ENCODE assay signal across 1 cellular context in the genomic region with DNA sequence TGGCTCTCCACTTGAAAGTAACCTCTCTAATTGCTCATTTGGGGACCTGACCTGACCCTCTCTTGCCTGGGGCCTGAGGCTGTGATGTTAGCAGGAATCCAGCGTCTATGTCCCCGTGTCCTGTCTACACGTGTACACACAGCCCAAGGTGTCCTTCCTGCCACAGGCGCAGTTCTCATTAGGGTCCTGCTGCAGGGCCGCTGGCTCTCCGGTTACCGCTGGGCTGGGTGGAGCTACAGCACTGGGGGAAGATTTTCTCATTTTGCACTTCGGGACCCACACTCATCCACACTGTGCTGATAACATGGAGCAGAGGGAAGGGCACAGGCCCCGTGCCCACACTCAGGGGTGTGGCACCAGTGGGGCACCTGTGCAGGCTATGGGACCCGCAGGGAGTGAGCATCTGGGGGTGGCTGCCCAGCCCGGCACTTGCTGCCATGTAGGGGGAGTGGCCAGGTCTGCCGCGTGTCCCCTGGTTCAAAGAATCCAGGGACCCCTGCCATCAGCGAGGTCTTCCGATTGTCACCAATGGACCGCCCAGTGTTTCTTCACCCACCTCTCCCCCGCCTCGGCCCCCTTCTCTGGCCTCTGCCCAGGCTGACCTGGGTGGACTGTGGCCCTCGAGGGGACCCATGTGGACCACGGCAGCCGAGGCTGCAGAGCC.
TF ChIP-seq lines count a peak whose summit lies in the region.

No MANE protein-coding gene starts in this region.

TF ChIP-seq in WTC11, 78 proteins besides CTCF, POLR2A, EP300 and RAD21 (continued from another document):
- TF ChIP-seq, protein P1, sequence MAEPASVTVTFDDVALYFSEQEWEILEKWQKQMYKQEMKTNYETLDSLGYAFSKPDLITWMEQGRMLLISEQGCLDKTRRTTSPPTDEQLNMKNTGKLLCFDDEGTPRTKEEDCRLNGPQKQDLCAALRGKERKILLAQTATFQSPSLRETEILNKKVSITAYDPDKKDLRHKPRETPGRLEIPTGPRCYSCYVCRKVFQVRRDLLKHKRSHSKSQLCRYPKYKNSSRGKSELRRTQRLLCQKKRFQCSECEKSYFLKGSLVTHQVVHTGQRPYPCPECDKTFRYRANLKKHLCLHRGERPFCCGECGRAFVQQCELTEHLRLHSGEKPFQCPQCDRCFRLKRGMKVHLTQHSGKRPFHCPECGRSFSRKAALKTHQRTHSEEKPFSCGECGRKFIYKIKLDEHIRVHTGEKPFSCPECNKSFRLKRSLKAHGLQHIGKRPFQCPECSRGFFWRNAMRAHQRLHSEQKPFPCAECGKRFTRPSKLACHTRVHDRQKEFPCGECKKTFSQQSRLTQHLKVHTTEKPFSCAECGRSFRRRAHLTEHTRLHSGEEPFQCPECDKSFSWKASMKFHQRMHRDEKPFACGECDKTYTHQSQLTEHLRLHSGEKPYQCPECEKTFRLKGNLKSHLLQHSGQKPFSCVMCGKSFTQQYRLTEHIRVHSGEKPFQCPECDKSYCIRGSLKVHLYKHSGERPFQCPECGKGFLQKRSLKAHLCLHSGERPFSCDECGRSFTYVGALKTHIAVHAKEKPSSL (CRISPR knock-in tag; conservative IDR thresholded peaks at IDR 0.05) = no peak
- TF ChIP-seq, protein P2, sequence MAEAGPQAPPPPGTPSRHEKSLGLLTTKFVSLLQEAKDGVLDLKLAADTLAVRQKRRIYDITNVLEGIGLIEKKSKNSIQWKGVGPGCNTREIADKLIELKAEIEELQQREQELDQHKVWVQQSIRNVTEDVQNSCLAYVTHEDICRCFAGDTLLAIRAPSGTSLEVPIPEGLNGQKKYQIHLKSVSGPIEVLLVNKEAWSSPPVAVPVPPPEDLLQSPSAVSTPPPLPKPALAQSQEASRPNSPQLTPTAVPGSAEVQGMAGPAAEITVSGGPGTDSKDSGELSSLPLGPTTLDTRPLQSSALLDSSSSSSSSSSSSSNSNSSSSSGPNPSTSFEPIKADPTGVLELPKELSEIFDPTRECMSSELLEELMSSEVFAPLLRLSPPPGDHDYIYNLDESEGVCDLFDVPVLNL (CRISPR knock-in tag; IDR thresholded peaks at IDR 0.05; ENCODE audit: borderline replicate concordance, low read depth) = no peak
- no peak for TF ChIP-seq ZNF121 (CRISPR knock-in tag; IDR thresholded peaks at IDR 0.05)
- TF ChIP-seq, protein P3, sequence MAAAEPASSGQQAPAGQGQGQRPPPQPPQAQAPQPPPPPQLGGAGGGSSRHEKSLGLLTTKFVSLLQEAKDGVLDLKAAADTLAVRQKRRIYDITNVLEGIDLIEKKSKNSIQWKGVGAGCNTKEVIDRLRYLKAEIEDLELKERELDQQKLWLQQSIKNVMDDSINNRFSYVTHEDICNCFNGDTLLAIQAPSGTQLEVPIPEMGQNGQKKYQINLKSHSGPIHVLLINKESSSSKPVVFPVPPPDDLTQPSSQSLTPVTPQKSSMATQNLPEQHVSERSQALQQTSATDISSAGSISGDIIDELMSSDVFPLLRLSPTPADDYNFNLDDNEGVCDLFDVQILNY (CRISPR knock-in tag; IDR thresholded peaks at IDR 0.05) = no peak
TF ChIP-seq in WTC11: peak in this region for 0.
